Comparison of ENCODE assay signal across 33 cellular contexts in genomic region chr1:202319381-202320080, GRCh38. TPM values are rescaled to one million over a fixed set of nuclear protein-coding genes. Genes with fewer than 3 reads are reported as not detected.
DNase-seq lines count a peak whose midpoint lies in the region; ATAC-seq and TF ChIP-seq lines count a peak whose summit lies in the region.
"Had no signal": no experiment of that assay in that cellular context is flagged by ENCODE, and none has a peak within 500 bp of the region (broad histone marks: within the 10 kb centered on the region; RNA-seq: fewer than 3 reads in every experiment).

No MANE protein-coding gene starts in this region.

- H3K27ac ChIP-seq in RWPE2 (ENCODE audit: poor library complexity, severe bottlenecking) (no peak overlapping the region), gastroesophageal sphincter (no peak overlapping the region)
- H3K27ac ChIP-seq: gastrocnemius medialis, KMS-11, parathyroid adenoma, skin epidermis had no signal

- H3K36me3 Mint-ChIP-seq in activated naive CD4-positive, alpha-beta T cell treated with anti-CD3 and anti-CD28 coated beads, Interleukin-2, amount 50 U/mL, for 72 hours = no peaks in the 10 kb centered on the region
- no peaks in the 10 kb centered on the region for H3K36me3 Mint-ChIP-seq in stimulated activated effector memory CD8-positive, alpha-beta T cell treated with anti-CD3 and anti-CD28 coated beads, Interleukin-12 subunit alpha, Interleukin-12 subunit beta, amount 100 ng/mL, for 72 hours
- no peaks in the 10 kb centered on the region for H3K36me3 Mint-ChIP-seq in endothelial cell (ENCODE audit: low read depth, unreplicated experiment)
- H3K36me3 Mint-ChIP-seq: activated CD4-positive, alpha-beta memory T cell treated with anti-CD3 and anti-CD28 coated beads for 36 hours; CD4-positive, CD25-positive, alpha-beta regulatory T cell; stimulated activated naive B cell treated with anti-CD40 and anti-IgM and Interleukin-4, amounts not matched to agents 10 μg/mL and 1 μg/mL and 100 μg/mL, for 72 hours had no signal

- H3K4me3 Mint-ChIP-seq in stimulated activated effector memory CD8-positive, alpha-beta T cell treated with anti-CD3 and anti-CD28 coated beads, Interleukin-12 subunit alpha, Interleukin-12 subunit beta, amount 100 ng/mL, for 72 hours = peak overlapping the region; percentile 7
- no peak overlapping the region for H3K4me3 Mint-ChIP-seq in endothelial cell (ENCODE audit: unreplicated experiment)
- H3K4me3 Mint-ChIP-seq: activated CD4-positive, alpha-beta memory T cell treated with anti-CD3 and anti-CD28 coated beads for 36 hours; CD4-positive, CD25-positive, alpha-beta regulatory T cell; dendritic cell treated with granulocyte-macrophage colony-stimulating factor and Interleukin-4, amounts not matched to agents 40 ng/mL and 50 ng/mL, for 4 days; GM23338; neural crest cell; stimulated activated naive B cell treated with anti-CD40 and anti-IgM and Interleukin-4, amounts not matched to agents 10 μg/mL and 1 μg/mL and 100 μg/mL, for 72 hours; T-helper 17 cell had no signal

- TF ChIP-seq POLR2A in gastroesophageal sphincter (IDR thresholded peaks at IDR 0.05) = no peak

- 66 to 81% methylated on average over 2 to 3 of the region's 4 CpGs for WGBS in gastroesophageal sphincter (ENCODE audit: low coverage in 1 of 2), 2 donors

- no peak for TF ChIP-seq EP300 in gastroesophageal sphincter (IDR thresholded peaks at IDR 0.05)

- peak in 1 of 2 donors; percentile 16 for DNase-seq in activated naive CD4-positive, alpha-beta T cell treated with anti-CD3 and anti-CD28 coated beads, Interleukin-2, amount 50 U/mL, for 72 hours (ENCODE audit: low spot score in 2 of 2)
- no peak for DNase-seq in activated naive CD4-positive, alpha-beta T cell (lab: John Stamatoyannopoulos, UW)
- DNase-seq in RWPE2 (ENCODE audit: low spot score) = peak; percentile 9
- DNase-seq in fibroblast of mammary gland (ENCODE audit: low read depth) = peak; percentile 3
- DNase-seq in stimulated activated effector memory CD8-positive, alpha-beta T cell treated with anti-CD3 and anti-CD28 coated beads, Interleukin-12 subunit alpha, Interleukin-12 subunit beta, amount 100 ng/mL, for 72 hours (ENCODE audit: low spot score in 2 of 2) = no peak
- no peak for DNase-seq in endothelial cell (ENCODE audit: low spot score)
- DNase-seq: activated CD4-positive, alpha-beta memory T cell treated with anti-CD3 and anti-CD28 coated beads for 36 hours; activated gamma-delta T cell; activated T-cell treated with anti-CD3 and anti-CD28 coated beads, Interleukin-2, amount 50 U/mL, for 1 hour; AML-193; Calu3; CD4-positive, CD25-positive, alpha-beta regulatory T cell; central memory CD4-positive, alpha-beta T cell; gastrocnemius medialis; left colon; NCI-H1436; NCI-H2081; NCI-H524 treated with DMSO at 0.1 percent for 48 hours; NK-92 treated with Interleukin-12 subunit alpha and Interleukin-12 subunit beta, amount 100 ng/mL, for 24 hours; PC-3; SK-N-SH; stimulated activated naive B cell treated with anti-CD40 and anti-IgM and Interleukin-4, amounts not matched to agents 10 μg/mL and 1 μg/mL and 100 μg/mL, for 72 hours; T-helper 17 cell had no signal

- TF ChIP-seq CTCF in RWPE2 (IDR thresholded peaks at IDR 0.05; ENCODE audit: poor library complexity, severe bottlenecking) = no peak
- TF ChIP-seq CTCF in fibroblast of mammary gland (conservative IDR thresholded peaks at IDR 0.05; ENCODE audit: control insufficient read depth, insufficient read depth, low read depth, low read length) = no peak
- no peak for TF ChIP-seq CTCF in gastroesophageal sphincter (IDR thresholded peaks at IDR 0.05)
- TF ChIP-seq CTCF in endothelial cell (IDR thresholded peaks at IDR 0.05; ENCODE audit: unreplicated experiment) = no peak

- H3K4me3 ChIP-seq in RWPE2 (ENCODE audit: severe bottlenecking) (no peak overlapping the region), fibroblast of mammary gland (ENCODE audit: control insufficient read depth, low read depth, low read length) (no peak overlapping the region), gastroesophageal sphincter (no peak overlapping the region)
- H3K4me3 ChIP-seq: gastrocnemius medialis, GM23338, skin epidermis had no signal

- no peaks in the 10 kb centered on the region for H3K9me3 ChIP-seq in RWPE2 (ENCODE audit: severe bottlenecking)
- H3K9me3 ChIP-seq in gastroesophageal sphincter = no peaks in the 10 kb centered on the region
- H3K9me3 ChIP-seq: gastrocnemius medialis, SK-N-SH had no signal

- peaks cover 3% of the 10 kb centered on the region for H3K27me3 Mint-ChIP-seq in endothelial cell (ENCODE audit: unreplicated experiment)
- H3K27me3 Mint-ChIP-seq: activated CD4-positive, alpha-beta memory T cell treated with anti-CD3 and anti-CD28 coated beads for 36 hours had no signal

- H3K4me1 Mint-ChIP-seq in stimulated activated effector memory CD8-positive, alpha-beta T cell treated with anti-CD3 and anti-CD28 coated beads, Interleukin-12 subunit alpha, Interleukin-12 subunit beta, amount 100 ng/mL, for 72 hours = no peaks in the 10 kb centered on the region
- H3K4me1 Mint-ChIP-seq in endothelial cell (ENCODE audit: unreplicated experiment) = peaks cover 32% of the 10 kb centered on the region
- H3K4me1 Mint-ChIP-seq: CD4-positive, CD25-positive, alpha-beta regulatory T cell; neural crest cell; stimulated activated naive B cell treated with anti-CD40 and anti-IgM and Interleukin-4, amounts not matched to agents 10 μg/mL and 1 μg/mL and 100 μg/mL, for 72 hours had no signal

- H3K9me3 Mint-ChIP-seq in activated naive CD4-positive, alpha-beta T cell treated with anti-CD3 and anti-CD28 coated beads, Interleukin-2, amount 50 U/mL, for 72 hours = no peaks in the 10 kb centered on the region
- no peaks in the 10 kb centered on the region for H3K9me3 Mint-ChIP-seq in stimulated activated effector memory CD8-positive, alpha-beta T cell treated with anti-CD3 and anti-CD28 coated beads, Interleukin-12 subunit alpha, Interleukin-12 subunit beta, amount 100 ng/mL, for 72 hours
- no peaks in the 10 kb centered on the region for H3K9me3 Mint-ChIP-seq in endothelial cell (ENCODE audit: unreplicated experiment)
- H3K9me3 Mint-ChIP-seq: activated CD4-positive, alpha-beta memory T cell treated with anti-CD3 and anti-CD28 coated beads for 36 hours; dendritic cell treated with granulocyte-macrophage colony-stimulating factor and Interleukin-4, amounts not matched to agents 40 ng/mL and 50 ng/mL, for 4 days; GM23338; neural crest cell; stimulated activated naive B cell treated with anti-CD40 and anti-IgM and Interleukin-4, amounts not matched to agents 10 μg/mL and 1 μg/mL and 100 μg/mL, for 72 hours had no signal

- no peaks in the 10 kb centered on the region for H3K27me3 ChIP-seq in RWPE2 (ENCODE audit: insufficient read depth, poor library complexity, severe bottlenecking)
- H3K27me3 ChIP-seq in gastroesophageal sphincter = peaks cover 21% of the 10 kb centered on the region
- H3K27me3 ChIP-seq: gastrocnemius medialis had no signal

- H3K4me1 ChIP-seq in RWPE2 (ENCODE audit: insufficient read depth, poor library complexity, severe bottlenecking) (no peaks in the 10 kb centered on the region), gastroesophageal sphincter (no peaks in the 10 kb centered on the region)
- H3K4me1 ChIP-seq: gastrocnemius medialis, parathyroid adenoma had no signal

- H3K36me3 ChIP-seq in RWPE2 (ENCODE audit: low read depth) (no peaks in the 10 kb centered on the region), gastroesophageal sphincter (no peaks in the 10 kb centered on the region)
- H3K36me3 ChIP-seq: gastrocnemius medialis had no signal

- ATAC-seq in activated naive CD4-positive, alpha-beta T cell treated with anti-CD3 and anti-CD28 coated beads, Interleukin-2, amount 50 U/mL, for 72 hours = no peak
- ATAC-seq in RWPE2 (ENCODE audit: low read depth) (no peak), GM21360 (IDR thresholded peaks at IDR 0.05; ENCODE audit: unreplicated experiment) (no peak), gastroesophageal sphincter (no peak)
- peak; percentile 71 for ATAC-seq in stimulated activated effector memory CD8-positive, alpha-beta T cell treated with anti-CD3 and anti-CD28 coated beads, Interleukin-12 subunit alpha, Interleukin-12 subunit beta, amount 100 ng/mL, for 72 hours
- ATAC-seq: activated CD4-positive, CD25-positive, alpha-beta regulatory T cell treated with anti-CD3 and anti-CD28 coated beads, Interleukin-2, amount 50 U/mL, for 24 hours; gastrocnemius medialis; GM23338; left colon; PC-3; Right ventricle myocardium inferior; stimulated activated naive B cell treated with anti-CD40 and anti-IgM and Interleukin-4, amounts not matched to agents 10 μg/mL and 1 μg/mL and 100 μg/mL, for 72 hours; T-helper 17 cell had no signal

- peak overlapping the region; percentile 9 to 69 for H3K27ac Mint-ChIP-seq in activated naive CD4-positive, alpha-beta T cell treated with anti-CD3 and anti-CD28 coated beads, Interleukin-2, amount 50 U/mL, for 72 hours
- peak overlapping the region; percentile 50 for H3K27ac Mint-ChIP-seq in stimulated activated effector memory CD8-positive, alpha-beta T cell treated with anti-CD3 and anti-CD28 coated beads, Interleukin-12 subunit alpha, Interleukin-12 subunit beta, amount 100 ng/mL, for 72 hours
- no peak overlapping the region for H3K27ac Mint-ChIP-seq in endothelial cell (ENCODE audit: unreplicated experiment)
- H3K27ac Mint-ChIP-seq: activated CD4-positive, alpha-beta memory T cell treated with anti-CD3 and anti-CD28 coated beads for 36 hours; CD4-positive, CD25-positive, alpha-beta regulatory T cell; dendritic cell treated with granulocyte-macrophage colony-stimulating factor and Interleukin-4, amounts not matched to agents 40 ng/mL and 50 ng/mL, for 4 days; GM23338; stimulated activated naive B cell treated with anti-CD40 and anti-IgM and Interleukin-4, amounts not matched to agents 10 μg/mL and 1 μg/mL and 100 μg/mL, for 72 hours; T-helper 17 cell had no signal

RNA-seq across cellular contexts. Expression of gene UBE2T, which starts 22.2 kb away (rescaled TPM):
- total RNA-seq in activated naive CD4-positive, alpha-beta T cell treated with anti-CD3 and anti-CD28 coated beads, Interleukin-2, amount 50 U/mL, for 72 hours = 100 to 1,000 TPM in 1 of 2 donors, 10 to 100 TPM in 1; 79.7 to 166 TPM
- total RNA-seq in gastroesophageal sphincter (1 to 10 TPM in 3 of 4 donors, not detected in 1; 1.7 to 7.3 (median 6.4) TPM), endothelial cell (ENCODE audit: unreplicated experiment) (10.4 TPM)

RNA-seq across cellular contexts. Expression of gene PPP1R12B, which starts 29.0 kb away (rescaled TPM):
- 10 to 100 TPM; 21.5 to 28.6 TPM for total RNA-seq in activated naive CD4-positive, alpha-beta T cell treated with anti-CD3 and anti-CD28 coated beads, Interleukin-2, amount 50 U/mL, for 72 hours
- total RNA-seq in gastroesophageal sphincter = 1,000 to 10,000 TPM in 2 of 4 donors, 100 to 1,000 TPM in 2; 747 to 1,375 (median 979) TPM
- 7.2 TPM for total RNA-seq in endothelial cell (ENCODE audit: unreplicated experiment)

Comparison
In these comparisons a context has a peak if more than half of its experiments do, and no peak if none do; other contexts are left out.
1. DNase-seq: peak in RWPE2 (single experiment) and fibroblast of mammary gland (single experiment); none in activated naive CD4-positive, alpha-beta T cell (0 of 4), stimulated activated effector memory CD8-positive, alpha-beta T cell treated with anti-CD3 and anti-CD28 coated beads, Interleukin-12 subunit alpha, Interleukin-12 subunit beta, amount 100 ng/mL, for 72 hours (0 of 2) and endothelial cell (single experiment).
2. RNA of gene PPP1R12B, which starts 29.0 kb away (total RNA-seq): 747 to 1,375 TPM in gastroesophageal sphincter; 21.5 to 28.6 TPM in activated naive CD4-positive, alpha-beta T cell treated with anti-CD3 and anti-CD28 coated beads, Interleukin-2, amount 50 U/mL, for 72 hours and 7.2 TPM in endothelial cell (single experiment); every median in the first group is over 10 times any median in the second.